Comparison of ENCODE assay signal across 10 cellular contexts in the genomic region with DNA sequence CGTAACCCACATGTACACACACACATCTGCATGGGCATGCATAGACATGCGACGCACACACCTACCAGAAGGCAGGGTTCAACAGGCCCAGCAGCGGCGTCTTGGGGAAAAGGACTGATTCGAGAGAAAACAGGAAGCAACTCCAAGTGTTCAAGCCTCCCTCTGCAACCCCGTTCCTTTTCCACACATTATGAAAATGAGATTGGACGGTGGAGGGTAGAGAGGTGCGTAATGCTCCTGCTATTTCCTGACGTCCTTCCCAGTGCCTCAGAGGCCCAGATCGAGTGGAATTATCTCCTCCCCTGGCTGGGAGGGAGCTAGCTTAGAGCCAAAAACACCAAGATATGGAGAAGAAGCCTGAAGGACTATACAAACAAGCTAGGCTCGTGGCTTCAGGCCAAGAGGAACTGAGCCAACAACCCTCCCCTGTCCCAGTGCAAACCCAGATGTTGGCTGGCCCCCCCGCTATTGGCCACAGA.
DNase-seq lines count a peak whose midpoint lies in the region; ATAC-seq, FAIRE-seq and TF ChIP-seq lines count a peak whose summit lies in the region.
"Had no signal": no experiment of that assay in that cellular context is flagged by ENCODE, and none has a peak within 500 bp of the region (broad histone marks: within the 10 kb centered on the region; RNA-seq: fewer than 3 reads in every experiment).

No MANE protein-coding gene starts in this region.

- H3K27me3 ChIP-seq in endothelial cell of umbilical vein (ENCODE audit: control insufficient read depth in 2 of 2, insufficient read depth in 2 of 2, low read length in 2 of 2) (no peaks in the 10 kb centered on the region), aorta (ENCODE audit: control insufficient read depth in 1 of 2, insufficient read depth in 2 of 2, low read length in 1 of 2) (no peaks in the 10 kb centered on the region)

- no peak overlapping the region for H3K4me3 ChIP-seq in endothelial cell of umbilical vein (replicated peaks in 1 of 3; ENCODE audit: insufficient read depth in 1 of 3, low read depth in 1 of 3, low read length in 3 of 3)
- H3K4me3 ChIP-seq in aorta (ENCODE audit: low read length in 2 of 2) = no peak overlapping the region

- H3K79me2 ChIP-seq in endothelial cell of umbilical vein (ENCODE audit: control insufficient read depth, insufficient read depth, low read length) = no peaks in the 10 kb centered on the region

- no peak for TF ChIP-seq POLR2A in endothelial cell of umbilical vein (IDR thresholded peaks at IDR 0.05; ENCODE audit: low read depth, low read length)

- POLR2A ChIA-PET in endothelial cell of umbilical vein (lab: Charles Lee) = interaction anchor here (0.6 to 0.8 kb wide), 2 partner anchors 37 to 95 kb away, joined by 3 to 4 read pairs; no protein-coding TSS in a partner anchor
- POLR2A ChIA-PET in T-cell (lab: Charles Lee) = no interaction called here

- CTCF ChIA-PET in endothelial cell of umbilical vein (lab: Charles Lee) = interaction anchor here (0.6 to 1.4 kb wide), 5 partner anchors 9 to 35 kb away, joined by 3 to 6 read pairs (median 3); no protein-coding TSS in a partner anchor
- CTCF ChIA-PET in T-cell (lab: Charles Lee) = no interaction called here

- BruUV-seq in endothelial cell of umbilical vein (replicated peaks; lab: Mats Ljungman, UMichigan) = no TSS peak

- no peak for TF ChIP-seq CTCF in endothelial cell of umbilical vein (IDR thresholded peaks at IDR 0.05; ENCODE audit: extremely low read depth in 1 of 2, insufficient read depth in 1 of 2, low read depth in 1 of 2, low read length in 2 of 2)

- peak overlapping the region; percentile 42 for H3K9ac ChIP-seq in endothelial cell of umbilical vein (replicated peaks; ENCODE audit: extremely low read depth, insufficient read depth, low read length)

- FAIRE-seq in endothelial cell of umbilical vein (lab: Jason Lieb, UNC) = peak; percentile 100
- FAIRE-seq: kidney had no signal

- H3K9me1 ChIP-seq in endothelial cell of umbilical vein (replicated peaks; ENCODE audit: control insufficient read depth, extremely low read depth, insufficient read depth, low read length) = no peaks in the 10 kb centered on the region

- dilution Hi-C loops in endothelial cell of umbilical vein (cut with MboI; ENCODE audit: extremely low pct_ligation_motif_present, low sequenced_read_pairs) = no loop called here

- peaks cover 0 to 1% of the 10 kb centered on the region in 2 donors for H3K27me3 Mint-ChIP-seq in T-cell

- H3K4me2 ChIP-seq in endothelial cell of umbilical vein (ENCODE audit: insufficient read depth, low read length) = peak overlapping the region; percentile 39

- H3K36me3 ChIP-seq in endothelial cell of umbilical vein (ENCODE audit: control insufficient read depth in 2 of 2, extremely low read depth in 1 of 2, insufficient read depth in 2 of 2, low read length in 2 of 2) = no peaks in the 10 kb centered on the region
- H3K36me3 ChIP-seq in aorta (ENCODE audit: control insufficient read depth in 1 of 2, insufficient read depth in 2 of 2, low read length in 1 of 2) = no peaks in the 10 kb centered on the region

- no peak overlapping the region for H3K27ac Mint-ChIP-seq in T-cell
- H3K27ac Mint-ChIP-seq: activated naive CD4-positive, alpha-beta T cell treated with anti-CD3 and anti-CD28 coated beads, Interleukin-2, amount 50 U/mL, for 72 hours had no signal

- H3K9me3 Mint-ChIP-seq in T-cell = peaks cover 0 to 3% (median 0%) of the 10 kb centered on the region in 3 donors

- ATAC-seq in aorta (ENCODE audit: low FRiP score) (peak; percentile 85), T-cell (replicated peaks in 1 of 4) (no peak)
- ATAC-seq: activated naive CD4-positive, alpha-beta T cell treated with anti-CD3 and anti-CD28 coated beads, Interleukin-2, amount 50 U/mL, for 72 hours had no signal

- WGBS in aorta, 2 donors = 2 to 5% methylated on average over 13 of the region's 13 CpGs

- peak; percentile 6 for DNase-seq in SKM-1 treated with dmso at 0.1 percent for 144 hours (lab: John Stamatoyannopoulos, UW; ENCODE audit: unreplicated experiment)
- DNase-seq in SKM-1 (lab: John Stamatoyannopoulos, UW; ENCODE audit: unreplicated experiment) = no peak
- peak; percentile 99 for DNase-seq in endothelial cell of umbilical vein (ENCODE audit: low read depth, low spot score)
- peak; percentile 20 for DNase-seq in medulla oblongata (ENCODE audit: extremely low spot score)
- DNase-seq in aorta = peak; percentile 92 to 94
- DNase-seq in NCI-H510A treated with DMSO at 0.1 percent for 48 hours (lab: John Stamatoyannopoulos, UW) = no peak
- DNase-seq in NCI-H1048 (lab: John Stamatoyannopoulos, UW) = no peak
- no peak for DNase-seq in T-cell
- DNase-seq: kidney had no signal

- H3K4me3 Mint-ChIP-seq in T-cell = no peak overlapping the region

- no peaks in the 10 kb centered on the region for H3K4me1 Mint-ChIP-seq in T-cell

- H3K4me1 ChIP-seq in endothelial cell of umbilical vein (ENCODE audit: control insufficient read depth, extremely low read depth, insufficient read depth, low read length) (peaks cover 29% of the 10 kb centered on the region), aorta (ENCODE audit: control insufficient read depth in 1 of 2, insufficient read depth in 2 of 2, low read length in 2 of 2) (peaks cover 2% of the 10 kb centered on the region in 2 donors)

- H3K9me3 ChIP-seq in endothelial cell of umbilical vein (replicated peaks; ENCODE audit: control insufficient read depth, insufficient read depth, low read length) = no peaks in the 10 kb centered on the region
- no peaks in the 10 kb centered on the region for H3K9me3 ChIP-seq in aorta (ENCODE audit: control insufficient read depth, low read length)

- H3K27ac ChIP-seq in endothelial cell of umbilical vein (ENCODE audit: insufficient read depth, low read depth, low read length) (peak overlapping the region; percentile 83), aorta (ENCODE audit: low read depth in 1 of 2, low read length in 2 of 2) (peak overlapping the region in 1 of 2 donors; percentile 78)

- H4K20me1 ChIP-seq in endothelial cell of umbilical vein (replicated peaks; ENCODE audit: control insufficient read depth, extremely low read depth, insufficient read depth, low read length) = no peaks in the 10 kb centered on the region

- peak overlapping the region; percentile 76 for H2AFZ ChIP-seq in endothelial cell of umbilical vein (ENCODE audit: low read depth, low read length)

- H3K36me3 Mint-ChIP-seq in T-cell = no peaks in the 10 kb centered on the region
- H3K36me3 Mint-ChIP-seq: activated naive CD4-positive, alpha-beta T cell treated with anti-CD3 and anti-CD28 coated beads, Interleukin-2, amount 50 U/mL, for 72 hours had no signal

- intact Hi-C loops in endothelial cell of umbilical vein (cut with micrococcal nuclease) = loop anchor here (1.0 to 10.0 kb wide), 4 partner anchors 37 to 292 kb away; partner anchors contain the start of gene MN1
- intact Hi-C loops in aorta (cut with DNase I) = loop anchor here (5.0 to 10.0 kb wide), 5 partner anchors 90 to 362 kb away; no protein-coding TSS in a partner anchor

TF ChIP-seq in endothelial cell of umbilical vein, 7 proteins besides CTCF, POLR2A, EP300 and RAD21:
- peak; percentile 83 for TF ChIP-seq FOS (IDR thresholded peaks at IDR 0.05; ENCODE audit: borderline replicate concordance, insufficient read depth, low read length)
- no peak for TF ChIP-seq EZH2 (IDR thresholded peaks at IDR 0.05; ENCODE audit: borderline replicate concordance, low read depth, low read length, severe bottlenecking)
- peak; percentile 83 for TF ChIP-seq POLR2AphosphoS5 (IDR thresholded peaks at IDR 0.05; ENCODE audit: insufficient read depth, low read depth, low read length)
- TF ChIP-seq JUN (IDR thresholded peaks at IDR 0.05; ENCODE audit: borderline replicate concordance, insufficient read depth, insufficient read length, low read depth) = peak; percentile 87
- no peak for TF ChIP-seq MYC (IDR thresholded peaks at IDR 0.05; ENCODE audit: low read depth, low read length)
- peak; percentile 8 for TF ChIP-seq MAX (IDR thresholded peaks at IDR 0.05; ENCODE audit: insufficient read depth, insufficient read length)
- peak; percentile 80 for TF ChIP-seq GATA2 (IDR thresholded peaks at IDR 0.05; ENCODE audit: insufficient read depth, insufficient read length, low read depth, low read length)

Comparison
In these comparisons a context has a peak if more than half of its experiments do, and no peak if none do; other contexts are left out.
1. DNase-seq: peak in SKM-1 treated with dmso at 0.1 percent for 144 hours (single experiment), endothelial cell of umbilical vein (single experiment), medulla oblongata (single experiment) and aorta (2 of 2); none in SKM-1 (single experiment), NCI-H510A treated with DMSO at 0.1 percent for 48 hours (single experiment), NCI-H1048 (single experiment) and T-cell (0 of 34).